ENCODE assay signal across 8 cellular contexts in genomic region chr19:55632463-55632834, GRCh38. TPM values are rescaled to one million over a fixed set of nuclear protein-coding genes. Genes with fewer than 3 reads are reported as not detected.
DNase-seq lines count a peak whose midpoint lies in the region; ATAC-seq and TF ChIP-seq lines count a peak whose summit lies in the region.

No MANE protein-coding gene starts in this region.

- no peaks in the 10 kb centered on the region for H3K27me3 Mint-ChIP-seq in activated T-cell treated with anti-CD3 and anti-CD28 coated beads, Interleukin-2, amount 50 U/mL, for 24 hours
- peaks cover 3% of the 10 kb centered on the region for H3K27me3 Mint-ChIP-seq in nephron (ENCODE audit: low read depth)
- peaks cover 9% of the 10 kb centered on the region for H3K27me3 Mint-ChIP-seq in stimulated activated naive CD8-positive, alpha-beta T cell treated with anti-CD3 and anti-CD28 coated beads, Interleukin-15, amount 100 ng/mL, for 72 hours

- no peaks in the 10 kb centered on the region for H3K9me3 Mint-ChIP-seq in activated T-cell treated with anti-CD3 and anti-CD28 coated beads, Interleukin-2, amount 50 U/mL, for 24 hours
- H3K9me3 Mint-ChIP-seq in nephron = no peaks in the 10 kb centered on the region
- H3K9me3 Mint-ChIP-seq in stimulated activated naive CD8-positive, alpha-beta T cell treated with anti-CD3 and anti-CD28 coated beads, Interleukin-15, amount 100 ng/mL, for 72 hours = no peaks in the 10 kb centered on the region

- H3K9ac ChIP-seq in DND-41 (ENCODE audit: low read depth, low read length) (no peak overlapping the region), Loucy (ENCODE audit: low read depth, low read length, poor library complexity, severe bottlenecking) (no peak overlapping the region)

- H3K4me3 ChIP-seq in DND-41 (ENCODE audit: low read depth in 1 of 2, low read length in 2 of 2) (no peak overlapping the region), Loucy (ENCODE audit: low read length, poor library complexity, severe bottlenecking) (no peak overlapping the region), esophagus squamous epithelium (no peak overlapping the region)

- peaks cover 36% of the 10 kb centered on the region for H3K4me1 ChIP-seq in DND-41 (ENCODE audit: insufficient read depth, low read length)
- H3K4me1 ChIP-seq in Loucy (ENCODE audit: insufficient read depth, low read length, poor library complexity, severe bottlenecking) = peaks cover 20% of the 10 kb centered on the region
- peaks cover 26 to 49% (median 35%) of the 10 kb centered on the region in 3 donors for H3K4me1 ChIP-seq in esophagus squamous epithelium

- H3K4me1 Mint-ChIP-seq in activated T-cell treated with anti-CD3 and anti-CD28 coated beads, Interleukin-2, amount 50 U/mL, for 24 hours (ENCODE audit: low read depth) = peaks cover 41% of the 10 kb centered on the region
- peaks cover 37% of the 10 kb centered on the region for H3K4me1 Mint-ChIP-seq in nephron
- peaks cover 49% of the 10 kb centered on the region for H3K4me1 Mint-ChIP-seq in stimulated activated naive CD8-positive, alpha-beta T cell treated with anti-CD3 and anti-CD28 coated beads, Interleukin-15, amount 100 ng/mL, for 72 hours

- no peaks in the 10 kb centered on the region for H3K27me3 ChIP-seq in DND-41 (ENCODE audit: insufficient read depth, low read length, poor library complexity)
- H3K27me3 ChIP-seq in Loucy (ENCODE audit: insufficient read depth, low read length, poor library complexity, severe bottlenecking) = no peaks in the 10 kb centered on the region
- no peaks in the 10 kb centered on the region for H3K27me3 ChIP-seq in esophagus squamous epithelium

- 21 to 30% methylated on average over 3 of the region's 3 CpGs for WGBS in esophagus squamous epithelium, 2 donors

- H3K9me2 ChIP-seq in Loucy (replicated peaks; ENCODE audit: low read depth, low read length) = no peaks in the 10 kb centered on the region

- DNase-seq in DND-41 (peak; percentile 91), RKO (ENCODE audit: low spot score) (peak; percentile 93), esophagus squamous epithelium (lab: John Stamatoyannopoulos, UW) (peak; percentile 79)
- DNase-seq in activated T-cell treated with anti-CD3 and anti-CD28 coated beads, Interleukin-2, amount 50 U/mL, for 24 hours = peak; percentile 73
- peak; percentile 86 to 87 for DNase-seq in stimulated activated naive CD8-positive, alpha-beta T cell treated with anti-CD3 and anti-CD28 coated beads, Interleukin-15, amount 100 ng/mL, for 72 hours

- no peaks in the 10 kb centered on the region for H3K9me3 ChIP-seq in DND-41 (ENCODE audit: insufficient read depth, low read length, severe bottlenecking)
- no peaks in the 10 kb centered on the region for H3K9me3 ChIP-seq in Loucy (ENCODE audit: insufficient read depth, low read depth, low read length)
- H3K9me3 ChIP-seq in esophagus squamous epithelium = no peaks in the 10 kb centered on the region

- no peak for TF ChIP-seq POLR2A in esophagus squamous epithelium (IDR thresholded peaks at IDR 0.05)

- H4K20me1 ChIP-seq in DND-41 (ENCODE audit: insufficient read depth, low read length) = peaks cover 15% of the 10 kb centered on the region
- peaks cover 8% of the 10 kb centered on the region for H4K20me1 ChIP-seq in Loucy (ENCODE audit: insufficient read depth, low read length, poor library complexity, severe bottlenecking)

- H3F3A ChIP-seq in Loucy (ENCODE audit: low read depth) = no peaks in the 10 kb centered on the region

- H2AFZ ChIP-seq in DND-41 (ENCODE audit: low read depth, low read length) (peak overlapping the region; percentile 84), Loucy (ENCODE audit: low read length) (no peak overlapping the region)

- H3K4me2 ChIP-seq in DND-41 (ENCODE audit: insufficient read depth, low read length) = no peak overlapping the region
- no peak overlapping the region for H3K4me2 ChIP-seq in Loucy (ENCODE audit: low read depth, low read length, poor library complexity, severe bottlenecking)

- peak; percentile 67 for ATAC-seq in DND-41 (ENCODE audit: insufficient read depth, low read depth)
- ATAC-seq in stimulated activated naive CD8-positive, alpha-beta T cell treated with anti-CD3 and anti-CD28 coated beads, Interleukin-15, amount 100 ng/mL, for 72 hours = peak; percentile 70
- ATAC-seq in GM21528 (IDR thresholded peaks at IDR 0.05; ENCODE audit: low FRiP score, unreplicated experiment) = no peak

- peak overlapping the region; percentile 37 for H3K27ac Mint-ChIP-seq in activated T-cell treated with anti-CD3 and anti-CD28 coated beads, Interleukin-2, amount 50 U/mL, for 24 hours
- peak overlapping the region; percentile 17 to 79 (median 71) for H3K27ac Mint-ChIP-seq in nephron
- no peak overlapping the region for H3K27ac Mint-ChIP-seq in stimulated activated naive CD8-positive, alpha-beta T cell treated with anti-CD3 and anti-CD28 coated beads, Interleukin-15, amount 100 ng/mL, for 72 hours

- no peaks in the 10 kb centered on the region; the same call in 1 of the 2 replicates for H3K36me3 ChIP-seq in DND-41 (ENCODE audit: insufficient read depth, low read length)
- no peaks in the 10 kb centered on the region for H3K36me3 ChIP-seq in Loucy (ENCODE audit: insufficient read depth, low read length)
- H3K36me3 ChIP-seq in esophagus squamous epithelium = no peaks in the 10 kb centered on the region

- no peak overlapping the region for H3K4me3 Mint-ChIP-seq in activated T-cell treated with anti-CD3 and anti-CD28 coated beads, Interleukin-2, amount 50 U/mL, for 24 hours
- H3K4me3 Mint-ChIP-seq in nephron = peak overlapping the region; percentile 47 to 74 (median 49)
- H3K4me3 Mint-ChIP-seq in stimulated activated naive CD8-positive, alpha-beta T cell treated with anti-CD3 and anti-CD28 coated beads, Interleukin-15, amount 100 ng/mL, for 72 hours = peak overlapping the region; percentile 16 to 28

- TF ChIP-seq CTCF in DND-41 (IDR thresholded peaks at IDR 0.05; ENCODE audit: borderline replicate concordance, extremely low read depth, low read length, poor library complexity, severe bottlenecking) (peak; percentile 95), Loucy (conservative IDR thresholded peaks at IDR 0.05; ENCODE audit: low read length) (peak; percentile 75), esophagus squamous epithelium (IDR thresholded peaks at IDR 0.05) (peak; percentile 85 to 94 (median 92)), nephron (IDR thresholded peaks at IDR 0.05; ENCODE audit: unreplicated experiment in 3 of 3) (peak; percentile 84 to 91 (median 87))

- peaks cover 31% of the 10 kb centered on the region for H3K79me2 ChIP-seq in DND-41 (ENCODE audit: insufficient read depth, low read length)
- peaks cover 25% of the 10 kb centered on the region for H3K79me2 ChIP-seq in Loucy (ENCODE audit: insufficient read depth, low read length)

- intact Hi-C loops in esophagus squamous epithelium (cut with DNase I) = loop anchor here (5.0 kb wide), 1 partner anchor 115 kb away; no protein-coding TSS in a partner anchor

- H3K27ac ChIP-seq in DND-41 (ENCODE audit: low read length) (peak overlapping the region; percentile 56; the same call in 1 of the 2 replicates), esophagus squamous epithelium (peak overlapping the region; percentile 19 to 55 (median 44))

- H3K36me3 Mint-ChIP-seq in activated T-cell treated with anti-CD3 and anti-CD28 coated beads, Interleukin-2, amount 50 U/mL, for 24 hours (ENCODE audit: low read depth) = peaks cover 28% of the 10 kb centered on the region
- no peaks in the 10 kb centered on the region for H3K36me3 Mint-ChIP-seq in nephron (ENCODE audit: low read depth)

RNA-seq across cellular contexts. Expression of gene ZNF784, which starts 8.1 kb away (rescaled TPM):
- 1 to 10 TPM; 2.9 to 6.9 (median 4.4) TPM for total RNA-seq in esophagus squamous epithelium

RNA-seq across cellular contexts. Expression of gene ZNF580, which starts 8.4 kb away (rescaled TPM):
- 10 to 100 TPM in 3 of 4 donors, 1 to 10 TPM in 1; 8.8 to 19.1 (median 12.9) TPM for total RNA-seq in esophagus squamous epithelium

RNA-seq across cellular contexts. Expression of gene ZNF581, which starts 11.0 kb away (rescaled TPM):
- 10 to 100 TPM; 11.8 to 20.2 (median 14.0) TPM for total RNA-seq in esophagus squamous epithelium

RNA-seq across cellular contexts. Expression of gene CCDC106, which starts 15.6 kb away (rescaled TPM):
- 1 to 10 TPM; 2.4 to 7.2 (median 4.6) TPM for total RNA-seq in esophagus squamous epithelium

RNA-seq across cellular contexts. Expression of gene U2AF2, which starts 22.4 kb away (rescaled TPM):
- 100 to 1,000 TPM in 2 of 4 donors, 10 to 100 TPM in 2; 85.0 to 112 (median 99.7) TPM for total RNA-seq in esophagus squamous epithelium

Comparison
In these comparisons a context has a peak if more than half of its experiments do, and no peak if none do; other contexts are left out.
1. H3K27ac Mint-ChIP-seq: peak in activated T-cell treated with anti-CD3 and anti-CD28 coated beads, Interleukin-2, amount 50 U/mL, for 24 hours (single experiment) and nephron (3 of 3); none in stimulated activated naive CD8-positive, alpha-beta T cell treated with anti-CD3 and anti-CD28 coated beads, Interleukin-15, amount 100 ng/mL, for 72 hours (0 of 2).
2. Peak in every context shown above with its lines, with median percentiles within 50 percentile points of each other: DNase-seq and CTCF ChIP-seq.